Comparison of ENCODE assay signal across 33 cellular contexts in the genomic region with DNA sequence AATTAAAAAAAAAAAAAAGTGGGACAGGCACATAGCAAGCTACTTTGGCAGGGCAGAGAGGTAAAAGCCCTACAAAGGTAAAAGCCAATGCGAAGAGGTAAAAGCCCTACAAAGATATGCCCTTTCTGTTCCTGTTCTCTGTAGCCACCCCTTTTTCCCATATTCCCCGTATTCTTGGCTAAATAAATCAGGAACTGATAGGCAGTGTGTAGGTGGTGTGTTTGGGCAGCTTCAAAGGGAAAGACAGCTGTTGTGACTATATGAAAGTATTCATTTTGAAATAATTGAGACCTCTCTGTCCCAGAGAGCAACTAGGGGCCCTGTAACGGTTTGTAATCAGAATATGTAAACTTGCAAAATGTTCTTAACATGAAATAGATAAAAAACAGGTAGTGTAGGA.
"Had no signal": no experiment of that assay in that cellular context is flagged by ENCODE, and none has a peak within 500 bp of the region (broad histone marks: within the 10 kb centered on the region; RNA-seq: fewer than 3 reads in every experiment).

No MANE protein-coding gene starts in this region.

- H3K27me3 ChIP-seq: ascending aorta had no signal

- ATAC-seq: activated CD8-positive, alpha-beta T cell treated with anti-CD3 and anti-CD28 coated beads, Interleukin-2, amount 10 ng/mL, durations not matched to agents 7 days and 5 days; Right ventricle myocardium inferior had no signal

- H3K27ac Mint-ChIP-seq: activated CD4-positive, alpha-beta T cell treated with anti-CD3 and anti-CD28 coated beads, Interleukin-2, amount 10 ng/mL, durations not matched to agents 7 days and 5 days; activated CD8-positive, alpha-beta T cell treated with anti-CD3 and anti-CD28 coated beads, Interleukin-2, amount 10 ng/mL, durations not matched to agents 7 days and 5 days; activated naive CD4-positive, alpha-beta T cell treated with anti-CD3 and anti-CD28 coated beads, Interleukin-2, amount 50 U/mL, for 24 hours; activated naive CD8-positive, alpha-beta T cell treated with anti-CD3 and anti-CD28 coated beads, Interleukin-2, amount 10 ng/mL, durations not matched to agents 7 days and 5 days; activated T-cell treated with anti-CD3 and anti-CD28 coated beads, Interleukin-2, amount 50 U/mL, for 24 hours; activated T-helper 2 cell treated with anti-CD3 and anti-CD28 coated beads, Interferon-gamma antibody, Interleukin-2, Interleukin-4, amounts not matched to agents 10 μg/mL and 5 μg/mL and 100 μg/mL, durations not matched to agents 14 hours and 24 hours and 36 hours; brain had no signal

- H3K27me3 Mint-ChIP-seq: activated naive CD4-positive, alpha-beta T cell treated with anti-CD3 and anti-CD28 coated beads, Interleukin-2, amount 50 U/mL, for 24 hours; brain had no signal

- DNase-seq: activated CD4-positive, alpha-beta T cell treated with anti-CD3 and anti-CD28 coated beads, Interleukin-2, amount 10 ng/mL, durations not matched to agents 7 days and 5 days; activated CD4-positive, alpha-beta T cell treated with anti-CD3 and anti-CD28 coated beads, Interleukin-2, amount 50 U/mL, for 48 hours; activated CD4-positive, CD25-positive, alpha-beta regulatory T cell; activated CD8-positive, alpha-beta T cell treated with anti-CD3 and anti-CD28 coated beads, Interleukin-2, amount 10 ng/mL, durations not matched to agents 7 days and 5 days; activated gamma-delta T cell; activated naive CD4-positive, alpha-beta T cell treated with Interleukin-2 at 50 U/mL for 16 hours; activated naive CD8-positive, alpha-beta T cell treated with anti-CD3 and anti-CD28 coated beads, Interleukin-2, amount 10 ng/mL, durations not matched to agents 7 days and 5 days; activated T-cell treated with anti-CD3 and anti-CD28 coated beads, Interleukin-2, amount 50 U/mL, for 24 hours; amygdala; caudate nucleus; cerebellar nuclear complex; Karpas-422; NCI-H1105; NCI-H1417 treated with DMSO at 0.1 percent for 48 hours; NCI-H1694 treated with DMSO at 0.1 percent for 48 hours; NCI-H2029; NCI-H2107; NCI-H2171; NCI-H510A; NCI-H526; NCI-H748 treated with DMSO at 0.1 percent for 48 hours; NK-92 treated with Interleukin-12 subunit alpha and Interleukin-12 subunit beta, amount 100 ng/mL, for 24 hours; PC-9; T1000 had no signal

- H3K4me1 Mint-ChIP-seq: activated CD4-positive, alpha-beta T cell treated with anti-CD3 and anti-CD28 coated beads, Interleukin-2, amount 10 ng/mL, durations not matched to agents 7 days and 5 days; activated naive CD4-positive, alpha-beta T cell treated with anti-CD3 and anti-CD28 coated beads, Interleukin-2, amount 50 U/mL, for 24 hours; activated naive CD8-positive, alpha-beta T cell treated with anti-CD3 and anti-CD28 coated beads, Interleukin-2, amount 10 ng/mL, durations not matched to agents 7 days and 5 days had no signal

- H3K4me3 Mint-ChIP-seq: activated CD4-positive, alpha-beta T cell treated with anti-CD3 and anti-CD28 coated beads, Interleukin-2, amount 10 ng/mL, durations not matched to agents 7 days and 5 days; activated CD8-positive, alpha-beta T cell treated with anti-CD3 and anti-CD28 coated beads, Interleukin-2, amount 10 ng/mL, durations not matched to agents 7 days and 5 days; activated naive CD4-positive, alpha-beta T cell treated with anti-CD3 and anti-CD28 coated beads, Interleukin-2, amount 50 U/mL, for 24 hours; activated naive CD8-positive, alpha-beta T cell treated with anti-CD3 and anti-CD28 coated beads, Interleukin-2, amount 10 ng/mL, durations not matched to agents 7 days and 5 days; activated T-cell treated with anti-CD3 and anti-CD28 coated beads, Interleukin-2, amount 50 U/mL, for 24 hours; brain had no signal

- H3K9me3 Mint-ChIP-seq: activated CD4-positive, alpha-beta T cell treated with anti-CD3 and anti-CD28 coated beads, Interleukin-2, amount 10 ng/mL, durations not matched to agents 7 days and 5 days; activated naive CD4-positive, alpha-beta T cell treated with anti-CD3 and anti-CD28 coated beads, Interleukin-2, amount 50 U/mL, for 24 hours; activated naive CD8-positive, alpha-beta T cell treated with anti-CD3 and anti-CD28 coated beads, Interleukin-2, amount 10 ng/mL, durations not matched to agents 7 days and 5 days; activated T-cell treated with anti-CD3 and anti-CD28 coated beads, Interleukin-2, amount 50 U/mL, for 24 hours; activated T-helper 2 cell treated with anti-CD3 and anti-CD28 coated beads, Interferon-gamma antibody, Interleukin-2, Interleukin-4, amounts not matched to agents 10 μg/mL and 5 μg/mL and 100 μg/mL, durations not matched to agents 14 hours and 24 hours and 36 hours had no signal

- H3K9me3 ChIP-seq: ascending aorta had no signal

- H3K4me3 ChIP-seq: ascending aorta, PC-9 had no signal

- H3K27ac ChIP-seq: ascending aorta, PC-9, RWPE1, WERI-Rb-1 had no signal

- FAIRE-seq: bronchial epithelial cell, RCC 7860 had no signal

- H3K36me3 ChIP-seq: ascending aorta, WERI-Rb-1 had no signal

- H3K36me3 Mint-ChIP-seq: activated naive CD4-positive, alpha-beta T cell treated with anti-CD3 and anti-CD28 coated beads, Interleukin-2, amount 50 U/mL, for 24 hours; activated naive CD8-positive, alpha-beta T cell treated with anti-CD3 and anti-CD28 coated beads, Interleukin-2, amount 10 ng/mL, durations not matched to agents 7 days and 5 days; brain had no signal
